2 cellular contexts compared by ENCODE assay signal in the genomic region with DNA sequence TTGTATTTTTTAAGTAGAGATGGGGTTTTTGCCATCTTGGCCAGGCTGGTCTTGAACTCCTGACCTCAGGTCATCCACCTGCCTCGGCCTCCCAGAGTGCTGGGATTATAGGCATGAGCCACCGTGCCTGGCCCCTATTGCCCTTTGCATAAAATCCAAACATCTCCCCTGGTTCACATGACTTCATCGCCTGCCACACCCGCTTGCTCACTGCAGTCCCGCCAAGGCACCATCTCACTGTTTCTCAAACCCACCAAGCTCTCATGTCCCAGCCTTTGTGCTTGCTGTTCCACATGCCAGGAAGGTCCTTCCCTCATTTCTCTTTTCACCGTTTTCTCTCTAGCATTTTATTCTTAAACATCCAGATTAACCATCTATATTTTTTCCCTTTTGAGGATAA.
TF ChIP-seq lines count a peak whose summit lies in the region.

No MANE protein-coding gene starts in this region.

TF ChIP-seq in IMR-90, 13 proteins besides CTCF, POLR2A, EP300 and RAD21:
- TF ChIP-seq MAZ (IDR thresholded peaks at IDR 0.05; ENCODE audit: borderline replicate concordance, low read depth, low read length) (no peak), SMC3 (IDR thresholded peaks at IDR 0.05; ENCODE audit: low read depth, low read length) (no peak), NFE2L2 (IDR thresholded peaks at IDR 0.05; ENCODE audit: low read depth, low read length) (no peak), CHD1 (IDR thresholded peaks at IDR 0.05; ENCODE audit: low read depth, low read length) (no peak), FOS (IDR thresholded peaks at IDR 0.05; ENCODE audit: low read depth, low read length) (no peak), BHLHE40 (IDR thresholded peaks at IDR 0.05; ENCODE audit: low read depth, low read length) (no peak), RCOR1 (IDR thresholded peaks at IDR 0.05; ENCODE audit: insufficient replicate concordance, low read length) (no peak)
- TF ChIP-seq, protein P1, sequence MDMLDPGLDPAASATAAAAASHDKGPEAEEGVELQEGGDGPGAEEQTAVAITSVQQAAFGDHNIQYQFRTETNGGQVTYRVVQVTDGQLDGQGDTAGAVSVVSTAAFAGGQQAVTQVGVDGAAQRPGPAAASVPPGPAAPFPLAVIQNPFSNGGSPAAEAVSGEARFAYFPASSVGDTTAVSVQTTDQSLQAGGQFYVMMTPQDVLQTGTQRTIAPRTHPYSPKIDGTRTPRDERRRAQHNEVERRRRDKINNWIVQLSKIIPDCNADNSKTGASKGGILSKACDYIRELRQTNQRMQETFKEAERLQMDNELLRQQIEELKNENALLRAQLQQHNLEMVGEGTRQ (IDR thresholded peaks at IDR 0.05; ENCODE audit: low read depth, low read length): no peak
- TF ChIP-seq, protein P2, sequence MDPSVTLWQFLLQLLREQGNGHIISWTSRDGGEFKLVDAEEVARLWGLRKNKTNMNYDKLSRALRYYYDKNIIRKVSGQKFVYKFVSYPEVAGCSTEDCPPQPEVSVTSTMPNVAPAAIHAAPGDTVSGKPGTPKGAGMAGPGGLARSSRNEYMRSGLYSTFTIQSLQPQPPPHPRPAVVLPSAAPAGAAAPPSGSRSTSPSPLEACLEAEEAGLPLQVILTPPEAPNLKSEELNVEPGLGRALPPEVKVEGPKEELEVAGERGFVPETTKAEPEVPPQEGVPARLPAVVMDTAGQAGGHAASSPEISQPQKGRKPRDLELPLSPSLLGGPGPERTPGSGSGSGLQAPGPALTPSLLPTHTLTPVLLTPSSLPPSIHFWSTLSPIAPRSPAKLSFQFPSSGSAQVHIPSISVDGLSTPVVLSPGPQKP (IDR thresholded peaks at IDR 0.05; ENCODE audit: borderline replicate concordance, low read depth, low read length): no peak

TF ChIP-seq in GM12891, 5 proteins besides CTCF, POLR2A, EP300 and RAD21:
- no peak for TF ChIP-seq POU2F2 (IDR thresholded peaks at IDR 0.05; ENCODE audit: low read depth, low read length)
- no peak for TF ChIP-seq POLR2AphosphoS5 (IDR thresholded peaks at IDR 0.05; ENCODE audit: low read depth, low read length)
- no peak for TF ChIP-seq TAF1 (IDR thresholded peaks at IDR 0.05; ENCODE audit: low read depth, low read length)
- TF ChIP-seq SPI1 (IDR thresholded peaks at IDR 0.05; ENCODE audit: low read depth, low read length): no peak
- no peak for TF ChIP-seq PAX5 (IDR thresholded peaks at IDR 0.05; ENCODE audit: insufficient read depth, low read length, severe bottlenecking)
TF ChIP-seq in GM12891: peak in this region for 0.
